Comparison of ENCODE assay signal across 8 cellular contexts in genomic region chr17:66897141-66897540, GRCh38.
"Had no signal": no experiment of that assay in that cellular context is flagged by ENCODE, and none has a peak within 500 bp of the region (broad histone marks: within the 10 kb centered on the region; RNA-seq: fewer than 3 reads in every experiment).

No MANE protein-coding gene starts in this region.

- FAIRE-seq: HTR-8/SVneo, K562 had no signal

- H3K36me3 ChIP-seq: HAP-1 had no signal

- H3K9ac ChIP-seq: GM23248 had no signal

- H3K4me1 ChIP-seq: HAP-1 had no signal

- H3K27ac ChIP-seq: GM23248 had no signal

- ATAC-seq: HCT116, K562 had no signal

- H3K9me3 Mint-ChIP-seq: HFFc6 had no signal

- H3K4me3 Mint-ChIP-seq: HFFc6 had no signal

- H3K4me3 ChIP-seq: GM23248, HAP-1, K562 had no signal

- H3K9me3 ChIP-seq: HAP-1 had no signal

- H3K27ac Mint-ChIP-seq: HFFc6 had no signal

- H2AFZ ChIP-seq: GM23248 had no signal

- DNase-seq: GM23248, H7, HFFc6, IMR-90 had no signal
